In genomic region chr2:227194219-227194618, GRCh38 we compare ENCODE assay signal across 36 cellular contexts. TPM values are rescaled to one million over a fixed set of nuclear protein-coding genes. Genes with fewer than 3 reads are reported as not detected.
"Had no signal": no experiment of that assay in that cellular context is flagged by ENCODE, and none has a peak within 500 bp of the region (broad histone marks: within the 10 kb centered on the region; RNA-seq: fewer than 3 reads in every experiment).

No MANE protein-coding gene starts in this region.

- H3K4me3 Mint-ChIP-seq: activated CD4-positive, alpha-beta memory T cell treated with anti-CD3 and anti-CD28 coated beads, Interleukin-2, amount 10 ng/mL, durations not matched to agents 7 days and 5 days; activated CD4-positive, alpha-beta T cell treated with anti-CD3 and anti-CD28 coated beads for 36 hours; activated CD4-positive, alpha-beta T cell treated with anti-CD3 and anti-CD28 coated beads, Interleukin-2, amount 10 ng/mL, durations not matched to agents 7 days and 5 days; activated CD8-positive, alpha-beta memory T cell treated with anti-CD3 and anti-CD28 coated beads, Interleukin-2, amount 10 ng/mL, durations not matched to agents 7 days and 5 days; activated CD8-positive, alpha-beta T cell treated with anti-CD3 and anti-CD28 coated beads, Interleukin-2, amount 10 ng/mL, durations not matched to agents 7 days and 5 days; activated naive CD4-positive, alpha-beta T cell treated with anti-CD3 and anti-CD28 coated beads, Interleukin-2, amount 10 ng/mL, durations not matched to agents 7 days and 5 days; activated naive CD4-positive, alpha-beta T cell treated with anti-CD3 and anti-CD28 coated beads, Interleukin-2, amount 50 U/mL, for 24 hours; activated naive CD8-positive, alpha-beta T cell; activated naive CD8-positive, alpha-beta T cell treated with anti-CD3 and anti-CD28 coated beads, Interleukin-2, amount 10 ng/mL, durations not matched to agents 7 days and 5 days; activated naive CD8-positive, alpha-beta T cell treated with anti-CD3 and anti-CD28 coated beads, Interleukin-2, amount 50 U/mL, for 24 hours; activated T-cell treated with anti-CD3 and anti-CD28 coated beads, Interleukin-2, amount 50 U/mL, for 24 hours; T-cell; T-helper 17 cell had no signal

- H3K9me3 Mint-ChIP-seq: activated CD4-positive, alpha-beta memory T cell treated with anti-CD3 and anti-CD28 coated beads, Interleukin-2, amount 10 ng/mL, durations not matched to agents 7 days and 5 days; activated CD4-positive, alpha-beta T cell treated with anti-CD3 and anti-CD28 coated beads, Interleukin-2, amount 10 ng/mL, durations not matched to agents 7 days and 5 days; activated naive CD4-positive, alpha-beta T cell treated with anti-CD3 and anti-CD28 coated beads, Interleukin-2, amount 10 ng/mL, durations not matched to agents 7 days and 5 days; activated naive CD4-positive, alpha-beta T cell treated with anti-CD3 and anti-CD28 coated beads, Interleukin-2, amount 50 U/mL, for 24 hours; activated naive CD8-positive, alpha-beta T cell treated with anti-CD3 and anti-CD28 coated beads, Interleukin-2, amount 10 ng/mL, durations not matched to agents 7 days and 5 days; activated naive CD8-positive, alpha-beta T cell treated with anti-CD3 and anti-CD28 coated beads, Interleukin-2, amount 50 U/mL, for 24 hours; activated T-cell treated with anti-CD3 and anti-CD28 coated beads, Interleukin-2, amount 50 U/mL, for 24 hours; activated T-helper 2 cell treated with anti-CD3 and anti-CD28 coated beads, Interferon-gamma antibody, Interleukin-2, Interleukin-4, amounts not matched to agents 10 μg/mL and 5 μg/mL and 100 μg/mL, durations not matched to agents 14 hours and 24 hours and 36 hours; T-cell had no signal

- H3K36me3 Mint-ChIP-seq: activated CD8-positive, alpha-beta memory T cell treated with anti-CD3 and anti-CD28 coated beads, Interleukin-2, amount 10 ng/mL, durations not matched to agents 7 days and 5 days; activated naive CD4-positive, alpha-beta T cell treated with anti-CD3 and anti-CD28 coated beads, Interleukin-2, amount 10 ng/mL, durations not matched to agents 7 days and 5 days; activated naive CD4-positive, alpha-beta T cell treated with anti-CD3 and anti-CD28 coated beads, Interleukin-2, amount 50 U/mL, for 24 hours; activated naive CD8-positive, alpha-beta T cell; activated naive CD8-positive, alpha-beta T cell treated with anti-CD3 and anti-CD28 coated beads, Interleukin-2, amount 10 ng/mL, durations not matched to agents 7 days and 5 days; T-cell had no signal

- ATAC-seq: activated CD4-positive, alpha-beta T cell treated with anti-CD3 and anti-CD28 coated beads for 36 hours; activated CD4-positive, CD25-positive, alpha-beta regulatory T cell treated with anti-CD3 and anti-CD28 coated beads, Interleukin-2, amount 50 U/mL, for 24 hours; activated CD8-positive, alpha-beta memory T cell treated with anti-CD3 and anti-CD28 coated beads, Interleukin-2, amount 10 ng/mL, durations not matched to agents 7 days and 5 days; activated CD8-positive, alpha-beta T cell treated with anti-CD3 and anti-CD28 coated beads, Interleukin-2, amount 10 ng/mL, durations not matched to agents 7 days and 5 days; activated naive CD8-positive, alpha-beta T cell treated with anti-CD3 and anti-CD28 coated beads, Interleukin-2, amount 50 U/mL, for 24 hours; body of pancreas; T-cell; T-helper 17 cell had no signal

- H3K36me3 ChIP-seq: brain microvascular endothelial cell, breast epithelium had no signal

- H3K4me1 Mint-ChIP-seq: activated CD4-positive, alpha-beta memory T cell treated with anti-CD3 and anti-CD28 coated beads, Interleukin-2, amount 10 ng/mL, durations not matched to agents 7 days and 5 days; activated CD4-positive, alpha-beta T cell treated with anti-CD3 and anti-CD28 coated beads for 36 hours; activated CD4-positive, alpha-beta T cell treated with anti-CD3 and anti-CD28 coated beads, Interleukin-2, amount 10 ng/mL, durations not matched to agents 7 days and 5 days; activated CD8-positive, alpha-beta memory T cell treated with anti-CD3 and anti-CD28 coated beads, Interleukin-2, amount 10 ng/mL, durations not matched to agents 7 days and 5 days; activated naive CD4-positive, alpha-beta T cell treated with anti-CD3 and anti-CD28 coated beads, Interleukin-2, amount 10 ng/mL, durations not matched to agents 7 days and 5 days; activated naive CD4-positive, alpha-beta T cell treated with anti-CD3 and anti-CD28 coated beads, Interleukin-2, amount 50 U/mL, for 24 hours; activated naive CD8-positive, alpha-beta T cell treated with anti-CD3 and anti-CD28 coated beads, Interleukin-2, amount 10 ng/mL, durations not matched to agents 7 days and 5 days; activated naive CD8-positive, alpha-beta T cell treated with anti-CD3 and anti-CD28 coated beads, Interleukin-2, amount 50 U/mL, for 24 hours; T-cell had no signal

- H3K9me3 ChIP-seq: body of pancreas, breast epithelium had no signal

- H3K27ac Mint-ChIP-seq: activated CD4-positive, alpha-beta memory T cell treated with anti-CD3 and anti-CD28 coated beads, Interleukin-2, amount 10 ng/mL, durations not matched to agents 7 days and 5 days; activated CD4-positive, alpha-beta T cell treated with anti-CD3 and anti-CD28 coated beads for 36 hours; activated CD4-positive, alpha-beta T cell treated with anti-CD3 and anti-CD28 coated beads, Interleukin-2, amount 10 ng/mL, durations not matched to agents 7 days and 5 days; activated CD8-positive, alpha-beta memory T cell treated with anti-CD3 and anti-CD28 coated beads, Interleukin-2, amount 10 ng/mL, durations not matched to agents 7 days and 5 days; activated CD8-positive, alpha-beta T cell treated with anti-CD3 and anti-CD28 coated beads, Interleukin-2, amount 10 ng/mL, durations not matched to agents 7 days and 5 days; activated naive CD4-positive, alpha-beta T cell treated with anti-CD3 and anti-CD28 coated beads, Interleukin-2, amount 10 ng/mL, durations not matched to agents 7 days and 5 days; activated naive CD4-positive, alpha-beta T cell treated with anti-CD3 and anti-CD28 coated beads, Interleukin-2, amount 50 U/mL, for 24 hours; activated naive CD8-positive, alpha-beta T cell; activated naive CD8-positive, alpha-beta T cell treated with anti-CD3 and anti-CD28 coated beads, Interleukin-2, amount 10 ng/mL, durations not matched to agents 7 days and 5 days; activated naive CD8-positive, alpha-beta T cell treated with anti-CD3 and anti-CD28 coated beads, Interleukin-2, amount 50 U/mL, for 24 hours; activated T-cell treated with anti-CD3 and anti-CD28 coated beads, Interleukin-2, amount 50 U/mL, for 24 hours; activated T-helper 2 cell treated with anti-CD3 and anti-CD28 coated beads, Interferon-gamma antibody, Interleukin-2, Interleukin-4, amounts not matched to agents 10 μg/mL and 5 μg/mL and 100 μg/mL, durations not matched to agents 14 hours and 24 hours and 36 hours; T-cell; T-helper 17 cell had no signal

- H3K4me1 ChIP-seq: breast epithelium had no signal

- H3K27ac ChIP-seq: body of pancreas, brain microvascular endothelial cell, breast epithelium, VCaP had no signal

- H3K27me3 ChIP-seq: body of pancreas, brain microvascular endothelial cell, breast epithelium had no signal

- DNase-seq: activated CD4-positive, alpha-beta memory T cell treated with anti-CD3 and anti-CD28 coated beads, Interleukin-2, amount 10 ng/mL, durations not matched to agents 7 days and 5 days; activated CD4-positive, alpha-beta T cell treated with anti-CD3 and anti-CD28 coated beads for 1 hour; activated CD4-positive, alpha-beta T cell treated with anti-CD3 and anti-CD28 coated beads for 36 hours; activated CD4-positive, alpha-beta T cell treated with anti-CD3 and anti-CD28 coated beads for 48 hours; activated CD4-positive, alpha-beta T cell treated with anti-CD3 and anti-CD28 coated beads, Interleukin-2, amount 10 ng/mL, durations not matched to agents 7 days and 5 days; activated CD4-positive, alpha-beta T cell treated with anti-CD3 and anti-CD28 coated beads, Interleukin-2, amount 50 U/mL, for 48 hours; activated CD4-positive, CD25-positive, alpha-beta regulatory T cell; activated CD8-positive, alpha-beta memory T cell treated with anti-CD3 and anti-CD28 coated beads for 24 hours; activated CD8-positive, alpha-beta memory T cell treated with anti-CD3 and anti-CD28 coated beads, Interleukin-2, amount 10 ng/mL, durations not matched to agents 7 days and 5 days; activated CD8-positive, alpha-beta memory T cell treated with anti-CD3 and anti-CD28 coated beads, Interleukin-2, amount 50 U/mL, for 48 hours; activated CD8-positive, alpha-beta T cell treated with anti-CD3 and anti-CD28 coated beads, Interleukin-2, amount 10 ng/mL, durations not matched to agents 7 days and 5 days; activated effector memory CD4-positive, alpha-beta T cell treated with Interleukin-2 at 50 U/mL for 16 hours; activated gamma-delta T cell; activated naive CD4-positive, alpha-beta T cell treated with anti-CD3 and anti-CD28 coated beads, Interleukin-2, amount 10 ng/mL, durations not matched to agents 7 days and 5 days; activated naive CD4-positive, alpha-beta T cell treated with Interleukin-2 at 50 U/mL for 16 hours; activated naive CD8-positive, alpha-beta T cell treated with anti-CD3 and anti-CD28 coated beads, Interleukin-2, amount 10 ng/mL, durations not matched to agents 7 days and 5 days; activated naive CD8-positive, alpha-beta T cell treated with anti-CD3 and anti-CD28 coated beads, Interleukin-2, amount 50 U/mL, for 24 hours; activated T-cell treated with anti-CD3 and anti-CD28 coated beads, Interleukin-2, amount 50 U/mL, for 24 hours; activated T-cell treated with anti-CD3 and anti-CD28 coated beads, Interleukin-2, amount 50 U/mL, for 48 hours; amniotic stem cell; aorta; body of pancreas; brain microvascular endothelial cell; central memory CD4-positive, alpha-beta T cell; T-cell; T-helper 17 cell; T-helper 9 cell had no signal

- H3K4me3 ChIP-seq: body of pancreas, breast epithelium had no signal

RNA-seq across cellular contexts. Expression of gene COL4A3, which starts 29.8 kb away (rescaled TPM):
- total RNA-seq: activated CD4-positive, alpha-beta T cell treated with anti-CD3 and anti-CD28 coated beads for 36 hours; activated CD4-positive, alpha-beta T cell treated with anti-CD3 and anti-CD28 coated beads, Interleukin-2, amount 10 ng/mL, durations not matched to agents 7 days and 5 days; activated CD8-positive, alpha-beta memory T cell treated with anti-CD3 and anti-CD28 coated beads, Interleukin-2, amount 10 ng/mL, durations not matched to agents 7 days and 5 days; activated CD8-positive, alpha-beta T cell treated with anti-CD3 and anti-CD28 coated beads, Interleukin-2, amount 10 ng/mL, durations not matched to agents 7 days and 5 days; activated naive CD8-positive, alpha-beta T cell treated with anti-CD3 and anti-CD28 coated beads, Interleukin-2, amount 10 ng/mL, durations not matched to agents 7 days and 5 days; activated T-helper 2 cell treated with anti-CD3 and anti-CD28 coated beads, Interferon-gamma antibody, Interleukin-2, Interleukin-4, amounts not matched to agents 10 μg/mL and 5 μg/mL and 100 μg/mL, durations not matched to agents 14 hours and 24 hours and 36 hours; astrocyte; T-helper 1 cell treated with Interleukin-12 subunit alpha and Interleukin-12 subunit beta and Interleukin-4 antibody, amounts not matched to agents 30 ng/mL and 1 ng/mL, for 36 hours; T-helper 2 cell treated with Interferon-gamma antibody and Interleukin-4, amounts not matched to agents 100 ng/mL and 5 ng/mL, for 36 hours had no signal

RNA-seq across cellular contexts. Expression of gene COL4A4, which starts 30.2 kb away (rescaled TPM):
- total RNA-seq: activated CD4-positive, alpha-beta T cell treated with anti-CD3 and anti-CD28 coated beads for 36 hours; activated CD8-positive, alpha-beta memory T cell treated with anti-CD3 and anti-CD28 coated beads, Interleukin-2, amount 10 ng/mL, durations not matched to agents 7 days and 5 days; activated CD8-positive, alpha-beta T cell treated with anti-CD3 and anti-CD28 coated beads, Interleukin-2, amount 10 ng/mL, durations not matched to agents 7 days and 5 days; activated naive CD8-positive, alpha-beta T cell treated with anti-CD3 and anti-CD28 coated beads, Interleukin-2, amount 10 ng/mL, durations not matched to agents 7 days and 5 days; activated T-helper 2 cell treated with anti-CD3 and anti-CD28 coated beads, Interferon-gamma antibody, Interleukin-2, Interleukin-4, amounts not matched to agents 10 μg/mL and 5 μg/mL and 100 μg/mL, durations not matched to agents 14 hours and 24 hours and 36 hours; T-helper 1 cell treated with Interleukin-12 subunit alpha and Interleukin-12 subunit beta and Interleukin-4 antibody, amounts not matched to agents 30 ng/mL and 1 ng/mL, for 36 hours had no signal
